8 cellular contexts compared by ENCODE assay signal in the genomic region with DNA sequence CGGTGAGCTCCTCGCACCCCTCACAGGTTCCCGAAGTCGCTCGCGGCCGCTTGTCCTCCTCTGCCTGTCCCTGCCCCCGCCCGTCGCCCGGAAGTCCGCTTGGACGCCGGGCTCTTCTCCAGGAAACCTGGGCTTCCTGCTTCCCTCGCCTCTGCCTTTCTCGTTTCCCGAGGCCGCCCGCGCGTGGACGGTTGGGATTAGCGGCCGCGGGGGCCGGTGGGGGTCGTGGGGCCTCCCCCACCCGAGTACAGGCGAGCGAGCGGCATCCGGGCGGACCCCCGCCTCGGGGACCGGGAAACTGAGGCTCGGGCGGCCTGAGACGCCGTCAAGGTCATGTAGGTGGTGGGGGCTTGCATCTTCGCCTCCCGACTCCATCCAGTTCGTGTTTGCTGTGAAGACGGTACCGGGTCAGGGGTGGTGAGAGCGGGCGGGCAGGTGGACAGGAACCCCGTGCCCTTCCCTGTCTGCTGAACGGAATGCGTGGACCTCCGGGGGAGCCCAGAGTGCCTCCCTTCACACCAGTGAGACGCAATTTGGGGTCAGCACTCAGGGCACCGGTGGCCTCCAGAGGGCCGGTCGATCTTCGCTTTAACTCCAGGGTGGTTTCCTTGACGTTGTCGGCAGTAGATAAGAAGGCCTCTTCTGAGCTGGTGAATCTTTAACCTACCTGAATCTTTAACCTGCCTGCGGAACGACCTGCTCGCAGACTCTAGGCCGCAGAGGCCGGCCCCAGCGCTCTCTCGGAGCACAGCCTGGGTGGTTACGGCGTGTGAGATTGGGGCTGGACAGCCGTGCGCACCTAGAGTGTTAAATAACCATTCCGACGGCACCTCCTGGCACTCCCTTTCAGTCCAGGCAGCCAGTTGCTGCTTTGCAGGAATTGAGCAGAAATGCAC. TPM values are rescaled to one million over a fixed set of nuclear protein-coding genes. Genes with fewer than 3 reads are reported as not detected.
DNase-seq lines count a peak whose midpoint lies in the region; ATAC-seq and TF ChIP-seq lines count a peak whose summit lies in the region.

No MANE protein-coding gene starts in this region.

- peak overlapping the region; percentile 99 for H3K9ac ChIP-seq in mesenchymal stem cell (ENCODE audit: low read length)

- peak; percentile 1; the same call in 2 of the 3 replicates for ATAC-seq in SK-N-SH treated with all-trans-retinoic acid at 6 μM for 48 hours

- peak overlapping the region; percentile 98 for H3K4me3 Mint-ChIP-seq in HFFc6

- H4K8ac ChIP-seq in mesenchymal stem cell (ENCODE audit: low read length), result peak overlapping the region; percentile 96

- under 1% methylated on average over 65 of the region's 71 CpGs for WGBS in mesenchymal stem cell
- under 1% methylated on average over 71 of the region's 71 CpGs for whole genome bisulfite sequencing in thymus

- peak overlapping the region; percentile 96 to 99 for H3K18ac ChIP-seq in mesenchymal stem cell (ENCODE audit: low read depth in 1 of 2, low read length in 2 of 2)

- H2BK120ac ChIP-seq in mesenchymal stem cell (ENCODE audit: low read depth, low read length), result peak overlapping the region; percentile 100

- in situ Hi-C loops in G401 (cut with HindIII; ENCODE audit: low sequenced_read_pairs), result no loop called here

- no peaks in the 10 kb centered on the region for H3K9me3 ChIP-seq in mesenchymal stem cell (ENCODE audit: control insufficient read depth, low read length)
- H3K9me3 ChIP-seq in thymus (ENCODE audit: control insufficient read depth), result no peaks in the 10 kb centered on the region

- H3K79me1 ChIP-seq in mesenchymal stem cell (replicated peaks; ENCODE audit: low read length, poor library complexity, severe bottlenecking), result peaks cover 20% of the 10 kb centered on the region

- peak overlapping the region; percentile 57 for H2AK5ac ChIP-seq in mesenchymal stem cell (ENCODE audit: low read length, severe bottlenecking)

- peak; percentile 44 for DNase-seq in G401 (ENCODE audit: low spot score)
- no peak for DNase-seq in HFFc6
- peak; percentile 30 to 67 for DNase-seq in dermis microvascular lymphatic vessel endothelial cell (ENCODE audit: low read depth in 2 of 2)
- peak; percentile 26 for DNase-seq in mesenchymal stem cell
- no peak for DNase-seq in NCI-H187 (lab: John Stamatoyannopoulos, UW)
- no peak for DNase-seq in NCI-H2196 treated with DMSO at 0.1 percent for 48 hours (lab: John Stamatoyannopoulos, UW; ENCODE audit: unreplicated experiment)

- H3K23ac ChIP-seq in mesenchymal stem cell (ENCODE audit: low read length in 2 of 2), result peak overlapping the region; percentile 1 to 95

- H3K27me3 Mint-ChIP-seq in HFFc6 (ENCODE audit: insufficient read depth), result peaks cover 11% of the 10 kb centered on the region

- H3K36me3 Mint-ChIP-seq in HFFc6 (ENCODE audit: low read depth), result peaks cover 31% of the 10 kb centered on the region

- H3K14ac ChIP-seq in mesenchymal stem cell (ENCODE audit: low read length in 2 of 2), result peak overlapping the region; percentile 62 to 99

- TF ChIP-seq CTCF in HFFc6 (IDR thresholded peaks at IDR 0.05), result no peak

- peak overlapping the region; percentile 99 to 100 for H3K4ac ChIP-seq in mesenchymal stem cell (ENCODE audit: low read depth in 1 of 2, low read length in 2 of 2)

- peak overlapping the region; percentile 95 for H3K27ac Mint-ChIP-seq in HFFc6

- H3K4me1 ChIP-seq in mesenchymal stem cell (ENCODE audit: control insufficient read depth, insufficient read depth, low read depth, low read length) (peaks cover 38% of the 10 kb centered on the region), thymus (ENCODE audit: control insufficient read depth, insufficient read depth, low read length) (peaks cover 27% of the 10 kb centered on the region)

- H4K91ac ChIP-seq in mesenchymal stem cell (ENCODE audit: low read length), result peak overlapping the region; percentile 99

- H2BK15ac ChIP-seq in mesenchymal stem cell (ENCODE audit: low read depth, poor library complexity, severe bottlenecking), result peak overlapping the region; percentile 82

- H3K36me3 ChIP-seq in mesenchymal stem cell (ENCODE audit: control insufficient read depth in 1 of 2, insufficient read depth in 2 of 2, low read depth in 1 of 2, low read length in 2 of 2), result peaks cover 11 to 13% of the 10 kb centered on the region in 2 experiments
- H3K36me3 ChIP-seq in thymus (ENCODE audit: control insufficient read depth, insufficient read depth), result peaks cover 10% of the 10 kb centered on the region

- peak overlapping the region; percentile 7 to 75 for H2BK12ac ChIP-seq in mesenchymal stem cell (ENCODE audit: low read length in 2 of 2)

- H3K4me3 ChIP-seq in mesenchymal stem cell (ENCODE audit: insufficient read depth in 1 of 2, low read depth in 1 of 2, low read length in 2 of 2), result peak overlapping the region; percentile 95 to 96
- H3K4me3 ChIP-seq in thymus (ENCODE audit: low read length), result peak overlapping the region; percentile 93

- peak overlapping the region; percentile 85 for H3K4me2 ChIP-seq in mesenchymal stem cell (ENCODE audit: low read length, poor library complexity, severe bottlenecking)

- H2AFZ ChIP-seq in mesenchymal stem cell (ENCODE audit: low read depth, low read length), result no peak overlapping the region

- peak overlapping the region; percentile 90 for H2BK5ac ChIP-seq in mesenchymal stem cell (ENCODE audit: low read depth, low read length, poor library complexity, severe bottlenecking)

- H3K27me3 ChIP-seq in mesenchymal stem cell (ENCODE audit: control insufficient read depth in 1 of 2, insufficient read depth in 1 of 2, low read length in 2 of 2) (no peaks in the 10 kb centered on the region), thymus (ENCODE audit: control insufficient read depth, insufficient read depth) (no peaks in the 10 kb centered on the region)

- no peaks in the 10 kb centered on the region for H3K9me3 Mint-ChIP-seq in HFFc6

- H3K27ac ChIP-seq in mesenchymal stem cell (ENCODE audit: low read length, poor library complexity, severe bottlenecking) (peak overlapping the region; percentile 69), thymus (ENCODE audit: low read depth) (peak overlapping the region; percentile 98)

- H3K4me1 Mint-ChIP-seq in HFFc6 (ENCODE audit: low read depth), result peaks cover 45% of the 10 kb centered on the region

TF ChIP-seq in SK-N-SH treated with all-trans-retinoic acid at 6 μM for 48 hours, 23 proteins besides CTCF, POLR2A, EP300 and RAD21 (continues in another document):
- TF ChIP-seq CSDC2 (CRISPR knock-in tag; IDR thresholded peaks at IDR 0.05) (no peak), RARB (CRISPR knock-in tag; IDR thresholded peaks at IDR 0.05) (no peak), ESRRG (CRISPR knock-in tag; IDR thresholded peaks at IDR 0.05) (no peak), PPARA (CRISPR knock-in tag; IDR thresholded peaks at IDR 0.05; ENCODE audit: borderline replicate concordance) (no peak), CSRNP3 (CRISPR knock-in tag; IDR thresholded peaks at IDR 0.05) (no peak), TOX (CRISPR knock-in tag; IDR thresholded peaks at IDR 0.05; ENCODE audit: borderline replicate concordance) (no peak), CREB5 (CRISPR knock-in tag; IDR thresholded peaks at IDR 0.05; ENCODE audit: low read depth) (no peak)

RNA-seq across cellular contexts. Expression of gene ARF1, which starts 0.7 kb away (rescaled TPM):
- 298 and 328 TPM in 2 replicates for total RNA-seq in G401 (2014; rRNA removed; shearing (Covaris generic))
- total RNA-seq in HFFc6 (2021; fragmentation: NEBNext Ultra II Directional; extraction: Animal tissue kit (Norgen Biotek cat#: 25700)), result 100 to 1,000 TPM; 578 to 615 (median 590) TPM
- total RNA-seq in dermis microvascular lymphatic vessel endothelial cell, result 219 and 329 TPM in 2 replicates
- polyA plus RNA-seq in mesenchymal stem cell (2013, experiment 1 of 2), result 366 TPM
- 367 TPM for polyA plus RNA-seq in mesenchymal stem cell (2013, experiment 2 of 2)
- 227 TPM for polyA plus RNA-seq in thymus

RNA-seq across cellular contexts. Expression of gene C1orf35, which starts 19.9 kb away (rescaled TPM):
- total RNA-seq in G401 (2014; rRNA removed; shearing (Covaris generic)), result 29.7 and 36.9 TPM in 2 replicates
- total RNA-seq in HFFc6 (2021; fragmentation: NEBNext Ultra II Directional; extraction: Animal tissue kit (Norgen Biotek cat#: 25700)), result 10 to 100 TPM; 10.4 to 17.2 (median 12.5) TPM
- total RNA-seq in dermis microvascular lymphatic vessel endothelial cell, result 6.5 and 6.8 TPM in 2 replicates
- polyA plus RNA-seq in mesenchymal stem cell (2013, experiment 1 of 2), result 10.8 TPM
- polyA plus RNA-seq in mesenchymal stem cell (2013, experiment 2 of 2), result 11.6 TPM
- polyA plus RNA-seq in thymus, result 26.1 TPM

RNA-seq across cellular contexts. Expression of gene MRPL55, which starts 25.9 kb away (rescaled TPM):
- total RNA-seq in G401 (2014; rRNA removed; shearing (Covaris generic)), result 93.7 and 103 TPM in 2 replicates
- total RNA-seq in HFFc6 (2021; fragmentation: NEBNext Ultra II Directional; extraction: Animal tissue kit (Norgen Biotek cat#: 25700)), result 10 to 100 TPM; 48.3 to 55.4 (median 49.6) TPM
- total RNA-seq in dermis microvascular lymphatic vessel endothelial cell, result 35.8 and 47.0 TPM in 2 replicates
- 49.1 TPM for polyA plus RNA-seq in mesenchymal stem cell (2013, experiment 1 of 2)
- 50.1 TPM for polyA plus RNA-seq in mesenchymal stem cell (2013, experiment 2 of 2)
- 96.7 TPM for polyA plus RNA-seq in thymus

RNA-seq across cellular contexts. Expression of gene GUK1, which starts 56.9 kb away (rescaled TPM):
- 172 and 313 TPM in 2 replicates for total RNA-seq in G401 (2014; rRNA removed; shearing (Covaris generic))
- total RNA-seq in HFFc6 (2021; fragmentation: NEBNext Ultra II Directional; extraction: Animal tissue kit (Norgen Biotek cat#: 25700)), result 100 to 1,000 TPM; 215 to 313 (median 247) TPM
- total RNA-seq in dermis microvascular lymphatic vessel endothelial cell, result 718 and 833 TPM in 2 replicates
- 218 TPM for polyA plus RNA-seq in mesenchymal stem cell (2013, experiment 1 of 2)
- polyA plus RNA-seq in mesenchymal stem cell (2013, experiment 2 of 2), result 225 TPM
- 370 TPM for polyA plus RNA-seq in thymus

Comparison
In these comparisons a context has a peak if more than half of its experiments do, and no peak if none do; other contexts are left out.
1. DNase-seq: peak in G401 (single experiment), dermis microvascular lymphatic vessel endothelial cell (2 of 2) and mesenchymal stem cell (single experiment); none in HFFc6 (single experiment), NCI-H187 (0 of 2) and NCI-H2196 treated with DMSO at 0.1 percent for 48 hours (single experiment).